In the genomic region with DNA sequence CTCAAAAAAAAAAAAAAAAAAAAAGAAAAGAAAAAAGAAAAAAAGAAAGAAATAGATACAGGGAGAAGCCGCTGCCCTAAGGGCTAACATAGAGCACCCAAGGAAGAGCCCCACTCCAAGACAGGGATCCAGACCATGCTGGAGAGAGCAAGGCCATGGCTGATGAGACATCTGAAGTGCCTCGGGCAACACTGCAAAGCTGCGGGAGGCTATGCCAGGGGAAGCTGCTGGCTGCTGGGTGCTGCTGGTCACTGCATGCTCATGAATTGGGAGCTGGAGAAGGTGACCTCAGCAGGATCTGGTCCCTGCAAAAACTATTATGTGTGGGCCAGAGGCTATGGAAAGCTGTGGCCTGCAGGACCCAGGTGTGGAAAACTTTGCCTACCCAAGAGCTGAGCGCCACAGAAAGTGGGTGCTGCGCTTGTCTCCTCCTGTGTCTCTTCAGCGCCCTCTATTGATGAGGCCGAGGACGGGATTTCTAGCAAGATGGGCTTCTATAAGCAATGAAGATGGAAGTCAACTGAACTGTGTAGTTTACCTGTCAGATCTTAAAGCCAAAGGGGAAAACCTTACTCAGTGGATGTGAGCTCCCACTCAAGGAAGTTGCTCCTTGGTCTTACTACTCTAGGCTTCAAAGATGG, we compare ENCODE assay signal across 8 cellular contexts. TPM values are rescaled to one million over a fixed set of nuclear protein-coding genes. Genes with fewer than 3 reads are reported as not detected.
DNase-seq lines count a peak whose midpoint lies in the region; ATAC-seq and TF ChIP-seq lines count a peak whose summit lies in the region.

No MANE protein-coding gene starts in this region.

- H3K9me3 ChIP-seq in ascending aorta, result no peaks in the 10 kb centered on the region

- peak; percentile 82 for DNase-seq in GM12865 (ENCODE audit: low read depth)
- peak; percentile 80 for DNase-seq in NCI-H146 (lab: John Stamatoyannopoulos, UW)
- DNase-seq in T-helper 2 cell, result peak in 4 of 5 experiments; percentile 39 to 80 (median 52)
- DNase-seq in ascending aorta (ENCODE audit: low spot score in 2 of 2), result peak in 1 of 2 donors; percentile 75
- peak; percentile 66 for DNase-seq in iPS-NIHi11 (ENCODE audit: low spot score)
- peak; percentile 34 to 43 for DNase-seq in stimulated activated CD4-positive, alpha-beta T cell treated with anti-CD3 and anti-CD28 coated beads, Interleukin-1b, Interleukin-23, amount 100 ng/mL, for 1 hour (ENCODE audit: low read depth in 2 of 2)
- no peak for DNase-seq in amniotic stem cell (lab: John Stamatoyannopoulos, UW)

- no peaks in the 10 kb centered on the region for H3K36me3 ChIP-seq in ascending aorta

- intact Hi-C loops in ascending aorta (cut with DNase I), result loop anchor here (5.0 kb wide), 1 partner anchor 77 kb away; no protein-coding TSS in a partner anchor

- H3K4me1 ChIP-seq in ascending aorta, result peaks cover 0 to 2% of the 10 kb centered on the region in 2 donors

- ATAC-seq in HG02623 (IDR thresholded peaks at IDR 0.05; ENCODE audit: unreplicated experiment), result no peak

- H3K27ac ChIP-seq in ascending aorta, result no peak overlapping the region

- H3K27me3 ChIP-seq in ascending aorta, result no peaks in the 10 kb centered on the region

- no peak overlapping the region for H3K4me3 ChIP-seq in GM12865 (ENCODE audit: low read depth, low read length)
- H3K4me3 ChIP-seq in ascending aorta, result no peak overlapping the region

- TF ChIP-seq CTCF in GM12865 (IDR thresholded peaks at IDR 0.05; ENCODE audit: insufficient read depth, low read depth, low read length, missing control alignments) (peak; percentile 83), ascending aorta (IDR thresholded peaks at IDR 0.05) (peak; percentile 29 to 66 (median 34))

RNA-seq across cellular contexts. Expression of gene SLC29A2, which starts 17.3 kb away (rescaled TPM):
- total RNA-seq in ascending aorta, result not detected

RNA-seq across cellular contexts. Expression of gene NPAS4, which starts 32.0 kb away (rescaled TPM):
- total RNA-seq in ascending aorta, result 5.0 TPM

RNA-seq across cellular contexts. Expression of gene B4GAT1, which starts 41.4 kb away (rescaled TPM):
- total RNA-seq in ascending aorta, result 64.2 TPM

RNA-seq across cellular contexts. Expression of gene BRMS1, which starts 44.0 kb away (rescaled TPM):
- total RNA-seq in ascending aorta, result 24.8 TPM

RNA-seq across cellular contexts. Expression of gene MRPL11, which starts 49.8 kb away (rescaled TPM):
- 96.2 TPM for total RNA-seq in ascending aorta
